In the genomic region with DNA sequence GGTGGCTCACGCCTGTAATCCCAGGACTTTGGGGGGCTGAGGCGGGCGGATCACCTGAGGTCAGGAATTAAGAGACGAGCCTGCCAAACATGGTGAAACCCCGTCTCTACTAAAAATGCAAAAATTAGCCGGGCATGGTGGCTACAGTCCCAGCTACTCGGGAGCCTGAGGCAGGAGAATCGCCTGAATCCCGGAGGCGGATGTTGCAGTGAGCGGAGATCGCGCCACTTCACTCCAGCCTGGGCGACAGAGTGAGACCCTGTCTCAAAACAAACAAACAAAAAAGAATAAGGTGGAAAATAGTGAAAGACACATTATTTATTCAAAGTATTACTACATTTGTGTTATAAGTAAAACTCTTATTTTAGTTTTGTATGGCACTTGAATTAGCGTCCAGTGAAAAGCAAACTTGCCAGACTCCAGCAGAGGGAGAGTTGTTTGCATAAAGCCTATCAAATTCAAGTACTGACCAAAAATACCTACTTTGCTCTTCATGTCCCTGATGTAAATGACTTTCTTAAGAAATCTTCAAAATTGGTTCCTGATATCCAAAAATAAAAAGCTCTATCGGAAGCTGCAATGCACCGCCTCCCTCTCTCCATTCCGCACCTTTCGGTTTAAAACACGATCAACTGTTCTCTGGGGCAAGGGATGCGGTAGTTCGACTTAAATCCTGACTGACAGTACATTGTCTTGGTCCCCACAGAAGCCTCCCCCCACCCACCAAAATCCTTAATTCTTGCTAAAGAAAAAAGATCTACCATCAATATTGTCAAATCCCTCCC, we compare ENCODE assay signal across 8 cellular contexts. TPM values are rescaled to one million over a fixed set of nuclear protein-coding genes. Genes with fewer than 3 reads are reported as not detected.
DNase-seq lines count a peak whose midpoint lies in the region; ATAC-seq and TF ChIP-seq lines count a peak whose summit lies in the region.

No MANE protein-coding gene starts in this region.

- H3K9me3 Mint-ChIP-seq in activated T-cell treated with anti-CD3 and anti-CD28 coated beads, Interleukin-2, amount 50 U/mL, for 4 hours = no peaks in the 10 kb centered on the region

- H3K36me3 Mint-ChIP-seq in activated T-cell treated with anti-CD3 and anti-CD28 coated beads, Interleukin-2, amount 50 U/mL, for 4 hours (ENCODE audit: insufficient read depth) = peaks cover 16% of the 10 kb centered on the region

- no peak for ATAC-seq in activated T-cell treated with anti-CD3 and anti-CD28 coated beads, Interleukin-2, amount 50 U/mL, for 4 hours
- ATAC-seq in HG02798 (IDR thresholded peaks at IDR 0.05; ENCODE audit: poor library complexity, unreplicated experiment) = no peak

- H3K4me1 ChIP-seq in adipocyte (ENCODE audit: control insufficient read depth, insufficient read depth, low read length) = peaks cover 46% of the 10 kb centered on the region
- peaks cover 7% of the 10 kb centered on the region for H3K4me1 ChIP-seq in testis

- TF ChIP-seq CTCF in testis (IDR thresholded peaks at IDR 0.05) (no peak), GM10266 (IDR thresholded peaks at IDR 0.05; ENCODE audit: control insufficient read depth, insufficient read depth, low read depth, missing control alignments) (no peak)

- H3K4me3 ChIP-seq in adipocyte (ENCODE audit: low read length) = peak overlapping the region; percentile 99
- H3K4me3 ChIP-seq in testis = peak overlapping the region; percentile 80 to 98

- H3K9me3 ChIP-seq in adipocyte (ENCODE audit: control insufficient read depth, low read length) = no peaks in the 10 kb centered on the region
- no peaks in the 10 kb centered on the region for H3K9me3 ChIP-seq in testis

- peak overlapping the region; percentile 99 for H3K4me3 Mint-ChIP-seq in activated T-cell treated with anti-CD3 and anti-CD28 coated beads, Interleukin-2, amount 50 U/mL, for 4 hours

- DNase-seq in activated T-cell treated with anti-CD3 and anti-CD28 coated beads, Interleukin-2, amount 50 U/mL, for 4 hours = no peak
- DNase-seq in activated T-cell treated with anti-CD3 and anti-CD28 coated beads, Interleukin-2, amount 50 U/mL, for 1 hour = no peak
- DNase-seq in adipocyte (ENCODE audit: low read depth) = peak; percentile 42
- peak; percentile 17 for DNase-seq in kidney tubule cell (ENCODE audit: low spot score)
- no peak for DNase-seq in testis
- DNase-seq in activated gamma-delta T cell (lab: John Stamatoyannopoulos, UW) = no peak
- no peak for DNase-seq in GM10266 (ENCODE audit: extremely low spot score)

- intact Hi-C loops in testis (cut with DNase I; ENCODE audit: low total_unique reads) = no loop called here

- no peak for TF ChIP-seq POLR2A in testis (IDR thresholded peaks at IDR 0.05)

- H3K27ac ChIP-seq in testis = peak overlapping the region; percentile 74 to 93

- H3K4me1 Mint-ChIP-seq in activated T-cell treated with anti-CD3 and anti-CD28 coated beads, Interleukin-2, amount 50 U/mL, for 4 hours (ENCODE audit: low read depth) = peaks cover 57% of the 10 kb centered on the region

- WGBS in testis, 2 donors = 39 to 47% methylated on average over 22 of the region's 22 CpGs

- no peaks in the 10 kb centered on the region for H3K27me3 ChIP-seq in adipocyte (replicated peaks; ENCODE audit: control insufficient read depth, insufficient read depth, low read length)
- H3K27me3 ChIP-seq in testis = no peaks in the 10 kb centered on the region

- H3K9ac ChIP-seq in adipocyte (ENCODE audit: low read length) = peak overlapping the region; percentile 99

- H3K36me3 ChIP-seq in adipocyte (ENCODE audit: control insufficient read depth, insufficient read depth, low read length, severe bottlenecking) = peaks cover 6% of the 10 kb centered on the region
- no peaks in the 10 kb centered on the region for H3K36me3 ChIP-seq in testis (ENCODE audit: low read depth, missing control alignments)

- H3K27me3 Mint-ChIP-seq in activated T-cell treated with anti-CD3 and anti-CD28 coated beads, Interleukin-2, amount 50 U/mL, for 4 hours (ENCODE audit: low read depth) = no peaks in the 10 kb centered on the region

RNA-seq across cellular contexts. Expression of a gene that starts 1.2 kb away (rescaled TPM):
- total RNA-seq in activated T-cell treated with anti-CD3 and anti-CD28 coated beads, Interleukin-2, amount 50 U/mL, for 4 hours = 10 to 100 TPM; 42.5 to 46.4 (median 42.6) TPM
- total RNA-seq in testis = 10 to 100 TPM; 52.2 to 53.1 TPM
- polyA plus RNA-seq in testis (ENCODE audit: insufficient read depth, low read depth, low replicate concordance) = 18.1 TPM

Comparison
In these comparisons a context has a peak if more than half of its experiments do, and no peak if none do; other contexts are left out.
1. DNase-seq: peak in adipocyte (single experiment) and kidney tubule cell (single experiment); none in activated T-cell treated with anti-CD3 and anti-CD28 coated beads, Interleukin-2, amount 50 U/mL, for 4 hours (single experiment), activated T-cell treated with anti-CD3 and anti-CD28 coated beads, Interleukin-2, amount 50 U/mL, for 1 hour (single experiment), testis (single experiment), activated gamma-delta T cell (single experiment) and GM10266 (single experiment).